ENCODE assay signal across 8 cellular contexts in genomic region chr5:139481122-139481533, GRCh38. TPM values are rescaled to one million over a fixed set of nuclear protein-coding genes. Genes with fewer than 3 reads are reported as not detected.
DNase-seq lines count a peak whose midpoint lies in the region; ATAC-seq and TF ChIP-seq lines count a peak whose summit lies in the region.

No MANE protein-coding gene starts in this region.

- H3K9me2 ChIP-seq in PC-3 (replicated peaks; ENCODE audit: low read length) = no peaks in the 10 kb centered on the region

- no peak overlapping the region for H3K27ac ChIP-seq in PC-3 (ENCODE audit: low read length)
- peak overlapping the region; percentile 88 for H3K27ac ChIP-seq in muscle layer of colon (ENCODE audit: low read depth, low read length)

- BruUV-seq in PC-3 (replicated peaks; lab: Mats Ljungman, UMichigan) (no TSS peak), MCF 10A (replicated peaks; lab: Mats Ljungman, UMichigan) (no TSS peak)

- H3K27me3 ChIP-seq in PC-3 (ENCODE audit: low read length) (no peaks in the 10 kb centered on the region), muscle layer of colon (ENCODE audit: control insufficient read depth in 1 of 2, insufficient read depth in 2 of 2, low read length in 2 of 2) (no peaks in the 10 kb centered on the region)

- no peaks in the 10 kb centered on the region for H4K20me1 ChIP-seq in PC-3 (ENCODE audit: low read length)

- H3K9me3 Mint-ChIP-seq in MCF 10A (ENCODE audit: unreplicated experiment) = no peaks in the 10 kb centered on the region

- H3K36me3 Mint-ChIP-seq in MCF 10A (ENCODE audit: insufficient read depth, unreplicated experiment) = peaks cover 22% of the 10 kb centered on the region

- H3K4me3 ChIP-seq in PC-3 (ENCODE audit: low read length) = peak overlapping the region; percentile 53; the same call in 1 of the 2 replicates
- peak overlapping the region in 1 of 2 donors; percentile 67 for H3K4me3 ChIP-seq in muscle layer of colon (ENCODE audit: low read depth in 1 of 2, low read length in 2 of 2)

- H3K36me3 ChIP-seq in PC-3 (ENCODE audit: low read depth, low read length) (no peaks in the 10 kb centered on the region), muscle layer of colon (ENCODE audit: insufficient read depth, low read length) (peaks cover 10% of the 10 kb centered on the region)

- no peaks in the 10 kb centered on the region for H3K79me2 ChIP-seq in PC-3 (ENCODE audit: low read length)

- ATAC-seq in PC-3 (no peak), GM18858 (IDR thresholded peaks at IDR 0.05; ENCODE audit: unreplicated experiment) (no peak), GM19463 (IDR thresholded peaks at IDR 0.05; ENCODE audit: unreplicated experiment) (no peak)

- H3K4me2 ChIP-seq in PC-3 (ENCODE audit: low read length) = peak overlapping the region; percentile 77

- POLR2A ChIA-PET in PC-3 (lab: Charles Lee; ENCODE audit: unreplicated experiment) (no interaction called here), MCF 10A (lab: Yijun Ruan, JAX) (interaction anchor here (1.0 to 2.4 kb wide), 5 partner anchors 9 to 45 kb away, joined by 3 to 15 read pairs (median 6); partner anchors contain the start of gene DNAJC18)

- no peak overlapping the region for H2AFZ ChIP-seq in PC-3 (ENCODE audit: low read length)

- no peaks in the 10 kb centered on the region for H3K27me3 Mint-ChIP-seq in MCF 10A (ENCODE audit: insufficient read depth, unreplicated experiment)

- H3K4me1 ChIP-seq in PC-3 (ENCODE audit: insufficient read depth, low read length) = peaks cover 20% of the 10 kb centered on the region
- peaks cover 19% of the 10 kb centered on the region for H3K4me1 ChIP-seq in muscle layer of colon (ENCODE audit: insufficient read depth, low read length)

- intact Hi-C loops in PC-3 (cut with micrococcal nuclease) = no loop called here
- intact Hi-C loops in MCF 10A (cut with micrococcal nuclease) = no loop called here

- no peaks in the 10 kb centered on the region for H3F3A ChIP-seq in PC-3 (ENCODE audit: low read length, unreplicated experiment)

- no peak for TF ChIP-seq CTCF in PC-3 (conservative IDR thresholded peaks at IDR 0.05; ENCODE audit: low read depth, low read length)
- TF ChIP-seq CTCF in MCF 10A (IDR thresholded peaks at IDR 0.05; ENCODE audit: unreplicated experiment) = no peak

- H3K9me3 ChIP-seq in PC-3 (ENCODE audit: low read length) (no peaks in the 10 kb centered on the region), muscle layer of colon (ENCODE audit: low read length) (no peaks in the 10 kb centered on the region)

- DNase-seq in AG08395 (ENCODE audit: low spot score) = peak; percentile 48
- no peak for DNase-seq in PC-3
- peak; percentile 81 for DNase-seq in MCF 10A (ENCODE audit: unreplicated experiment)
- DNase-seq in GDM1 (lab: John Stamatoyannopoulos, UW) = no peak
- DNase-seq in NCI-H524 treated with DMSO at 0.1 percent for 48 hours (lab: John Stamatoyannopoulos, UW) = no peak

- CTCF ChIA-PET in PC-3 (lab: Charles Lee) = no interaction called here
- CTCF ChIA-PET in MCF 10A (lab: Yijun Ruan, JAX) = interaction anchor here (0.6 to 3.3 kb wide), 9 partner anchors 19 to 153 kb away, joined by 3 to 27 read pairs (median 6); partner anchors contain the start of gene ECSCR

- H3K9ac ChIP-seq in PC-3 (ENCODE audit: low read length) (peak overlapping the region; percentile 52; the same call in 1 of the 2 replicates), muscle layer of colon (ENCODE audit: low read length) (peak overlapping the region; percentile 44)

- peak overlapping the region; percentile 77 for H3K4me3 Mint-ChIP-seq in MCF 10A (ENCODE audit: unreplicated experiment)

- peaks cover 24% of the 10 kb centered on the region for H3K4me1 Mint-ChIP-seq in MCF 10A (ENCODE audit: insufficient read depth, unreplicated experiment)

- H3K27ac Mint-ChIP-seq in MCF 10A (ENCODE audit: low read depth, unreplicated experiment) = peak overlapping the region; percentile 92

RNA-seq across cellular contexts. Expression of gene STING1, which starts 1.4 kb away (rescaled TPM):
- total RNA-seq in PC-3 (2014; rRNA removed) (6.5 and 12.6 TPM in 2 replicates), MCF 10A (2022) (33.1 and 35.1 TPM in 2 replicates)

RNA-seq across cellular contexts. Expression of gene SMIM33, which starts 10.3 kb away (rescaled TPM):
- not detected in 2 replicates for total RNA-seq in PC-3 (2014; rRNA removed)
- not detected in 2 replicates for total RNA-seq in MCF 10A (2022)

RNA-seq across cellular contexts. Expression of gene ECSCR, which starts 18.6 kb away (rescaled TPM):
- 0.36 TPM in 1 of 2 replicates, not detected in the other for total RNA-seq in PC-3 (2014; rRNA removed)
- not detected in 2 replicates for total RNA-seq in MCF 10A (2022)

RNA-seq across cellular contexts. Expression of gene DNAJC18, which starts 41.8 kb away (rescaled TPM):
- 3.2 and 4.4 TPM in 2 replicates for total RNA-seq in PC-3 (2014; rRNA removed)
- 14.1 and 15.1 TPM in 2 replicates for total RNA-seq in MCF 10A (2022)

Comparison
In these comparisons a context has a peak if more than half of its experiments do, and no peak if none do; other contexts are left out.
1. DNase-seq: peak in AG08395 (single experiment) and MCF 10A (single experiment); none in PC-3 (single experiment), GDM1 (single experiment) and NCI-H524 treated with DMSO at 0.1 percent for 48 hours (single experiment).